ENCODE assay signal across 23 cellular contexts in the genomic region with DNA sequence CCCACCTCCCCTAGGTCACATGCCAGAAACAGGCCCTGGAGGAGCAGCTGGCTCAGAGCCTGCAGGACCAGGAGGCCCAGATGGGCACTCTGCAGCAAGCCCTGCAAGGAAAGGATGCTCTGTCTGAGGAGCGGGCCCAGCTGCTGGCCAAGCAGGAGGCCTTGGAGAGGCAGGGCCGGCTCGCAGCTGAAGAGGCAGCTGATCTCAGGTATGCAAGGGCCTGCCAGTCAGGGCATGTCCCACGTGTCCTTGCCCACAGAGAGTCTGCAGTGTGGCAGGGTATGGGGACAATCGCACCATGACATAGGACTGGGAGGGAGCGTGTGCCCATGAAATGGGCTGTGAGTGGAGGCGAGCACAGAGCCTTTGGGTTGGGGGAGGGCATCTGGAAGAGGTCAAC. TPM values are rescaled to one million over a fixed set of nuclear protein-coding genes. Genes with fewer than 3 reads are reported as not detected.
DNase-seq lines count a peak whose midpoint lies in the region; ATAC-seq lines count a peak whose summit lies in the region.
"Had no signal": no experiment of that assay in that cellular context is flagged by ENCODE, and none has a peak within 500 bp of the region (broad histone marks: within the 10 kb centered on the region; RNA-seq: fewer than 3 reads in every experiment).

No MANE protein-coding gene starts in this region.

- intact Hi-C loops in sciatic nerve (cut with DNase I), result no loop called here

- peak; percentile 31 for DNase-seq in NCI-H2171 treated with DMSO at 0.1 percent for 48 hours (lab: John Stamatoyannopoulos, UW)
- no peak for DNase-seq in NCI-H2171 (lab: John Stamatoyannopoulos, UW)
- peak; percentile 52 for DNase-seq in G401 (ENCODE audit: low spot score)
- DNase-seq in effector CD4-positive, alpha-beta T cell, result peak; percentile 0
- peak; percentile 48 for DNase-seq in sciatic nerve (ENCODE audit: low spot score)
- no peak for DNase-seq in GM03348 (ENCODE audit: low spot score)
- no peak for DNase-seq in middle frontal gyrus (ENCODE audit: extremely low spot score, low spot score)
- DNase-seq: activated CD4-positive, CD25-positive, alpha-beta regulatory T cell; amniotic stem cell; central memory CD4-positive, alpha-beta T cell; effector memory CD4-positive, alpha-beta T cell; GF-D8; Kasumi-1; NCI-H1092 treated with DMSO at 0.1 percent for 48 hours; nucleus accumbens; right cardiac atrium; stimulated activated naive CD4-positive, alpha-beta T cell had no signal

- in situ Hi-C loops in G401 (cut with HindIII; ENCODE audit: low sequenced_read_pairs), result no loop called here

- no peak for ATAC-seq in sciatic nerve
- ATAC-seq in GM21576 (IDR thresholded peaks at IDR 0.05; ENCODE audit: unreplicated experiment), result no peak
- ATAC-seq: activated T-helper 17 cell treated with anti-CD3 and anti-CD28 coated beads, Interleukin-2, amount 50 U/mL, for 72 hours; HCT116; right cardiac atrium had no signal

RNA-seq across cellular contexts. Expression of gene CROCC2, which starts 39.9 kb away (rescaled TPM):
- not detected in 2 replicates for total RNA-seq in G401 (2014; rRNA removed; shearing (Covaris generic))
- total RNA-seq in sciatic nerve, result 0.18 TPM
- total RNA-seq: A172; activated T-helper 17 cell treated with anti-CD3 and anti-CD28 coated beads, Interleukin-2, amount 50 U/mL, for 72 hours; GM12878 had no signal

RNA-seq across cellular contexts. Expression of gene MAB21L4, which starts 50.1 kb away (rescaled TPM):
- total RNA-seq in G401 (2014; rRNA removed; shearing (Covaris generic)), result not detected in 2 replicates
- total RNA-seq in sciatic nerve, result not detected
- total RNA-seq: A172; activated T-helper 17 cell treated with anti-CD3 and anti-CD28 coated beads, Interleukin-2, amount 50 U/mL, for 72 hours; fibroblast of lung; GM12878; right cardiac atrium had no signal

RNA-seq across cellular contexts. Expression of gene SNED1, which starts 52.4 kb away (rescaled TPM):
- 0.07 and 2.2 TPM in 2 replicates for total RNA-seq in G401 (2014; rRNA removed; shearing (Covaris generic))
- total RNA-seq in sciatic nerve, result 148 TPM

Comparison
In these comparisons a context has a peak if more than half of its experiments do, and no peak if none do; other contexts are left out.
1. DNase-seq: peak in NCI-H2171 treated with DMSO at 0.1 percent for 48 hours (single experiment), G401 (single experiment), effector CD4-positive, alpha-beta T cell (single experiment) and sciatic nerve (single experiment); none in NCI-H2171 (single experiment), GM03348 (single experiment) and middle frontal gyrus (single experiment).
2. RNA of gene SNED1, which starts 52.4 kb away (total RNA-seq): 148 TPM in sciatic nerve (single experiment); 0.07 to 2.2 TPM in G401; every median in the first group is over 10 times any median in the second.